8 cellular contexts compared by ENCODE assay signal in the genomic region with DNA sequence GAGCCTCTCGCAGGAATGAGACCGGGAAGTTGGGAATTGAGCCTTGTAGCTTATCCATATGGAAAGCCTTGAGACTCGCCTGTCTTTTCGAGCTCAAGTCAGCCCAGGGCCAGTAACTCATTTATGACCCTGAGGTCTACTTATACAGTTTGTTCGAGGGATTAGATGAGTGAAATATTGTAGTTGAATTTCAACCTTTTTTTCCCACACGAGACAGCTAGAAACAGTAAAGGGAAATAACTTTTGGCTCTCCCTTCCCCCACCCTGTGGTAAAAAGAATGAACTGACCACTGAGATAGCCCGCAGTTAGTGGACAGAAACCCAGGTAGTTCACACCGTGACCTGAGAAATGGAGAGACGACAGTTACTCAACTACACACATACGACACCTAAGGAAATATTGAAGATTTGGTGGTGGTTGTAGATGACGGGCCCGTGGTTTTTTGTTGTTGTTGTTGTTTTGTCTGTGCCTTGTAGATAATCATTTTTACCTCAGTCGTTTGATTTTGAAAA. TPM values are rescaled to one million over a fixed set of nuclear protein-coding genes. Genes with fewer than 3 reads are reported as not detected.
A peak's percentile ranks its signal among the peaks of the same experiment; 100 is the strongest.
DNase-seq lines count a peak whose midpoint lies in the region; ATAC-seq and TF ChIP-seq lines count a peak whose summit lies in the region.

No MANE protein-coding gene starts in this region.

- H3K9me3 Mint-ChIP-seq in activated B cell treated with CpG ODN at 0.5 μM for 24 hours: no peaks in the 10 kb centered on the region

- H3K27ac ChIP-seq in HCT116 (ENCODE audit: low read depth, low read length) (peak overlapping the region; percentile 97), foreskin keratinocyte (peak overlapping the region; percentile 92), sigmoid colon (peak overlapping the region; percentile 95 to 99 (median 98))

- TF ChIP-seq EP300 in sigmoid colon (IDR thresholded peaks at IDR 0.05): no peak

- intact Hi-C loops in HCT116 (cut with micrococcal nuclease): loop anchor here (1.0 kb wide), 1 partner anchor 110 kb away; the partner anchor contains the start of gene CTDSPL2
- intact Hi-C loops in activated B cell treated with CpG ODN at 0.5 μM for 24 hours (cut with micrococcal nuclease): loop anchor here (1.0 to 5.0 kb wide), 7 partner anchors 9 to 1050 kb away; partner anchors contain the start of genes B2M, BLOC1S6, CTDSPL2 and GOLM2
- intact Hi-C loops in sigmoid colon (cut with DNase I): loop anchor here (2.0 to 10.0 kb wide), 3 partner anchors 111 to 837 kb away; partner anchors contain the start of genes CTDSPL2 and GATM

- peaks cover 67% of the 10 kb centered on the region for H3K79me2 ChIP-seq in HCT116 (ENCODE audit: insufficient read depth, low read length)

- H3K4me3 Mint-ChIP-seq in activated B cell treated with CpG ODN at 0.5 μM for 24 hours: peak overlapping the region; percentile 92

- no peaks in the 10 kb centered on the region for H3K9me2 ChIP-seq in HCT116 (ENCODE audit: insufficient read depth)

- CTCF ChIA-PET in HCT116 (lab: Charles Lee) (interaction anchor here (1.3 to 2.5 kb wide), 3 partner anchors 8 to 110 kb away, joined by 3 to 8 read pairs (median 4); partner anchors contain the start of gene CTDSPL2), activated B cell treated with CpG ODN at 0.5 μM for 24 hours (lab: Charles Lee) (no interaction called here)

- H3K9ac ChIP-seq in HCT116 (ENCODE audit: low read length): peak overlapping the region; percentile 100

- TF ChIP-seq CTCF in HCT116 (IDR thresholded peaks at IDR 0.05 in 2 of 3, conservative IDR thresholded peaks at IDR 0.05 in 1 of 3; ENCODE audit: borderline replicate concordance in 1 of 3, insufficient read depth in 1 of 3, low read depth in 2 of 3, low read length in 2 of 3) (no peak), activated B cell treated with CpG ODN at 0.5 μM for 24 hours (IDR thresholded peaks at IDR 0.05) (no peak), foreskin keratinocyte (conservative IDR thresholded peaks at IDR 0.05) (no peak), sigmoid colon (IDR thresholded peaks at IDR 0.05) (no peak)

- POLR2A ChIA-PET in HCT116 (lab: Charles Lee): interaction anchor here (1.2 to 1.8 kb wide), 3 partner anchors 10 to 174 kb away, joined by 3 to 5 read pairs (median 3); partner anchors contain the start of genes B2M and CTDSPL2
- POLR2A ChIA-PET in activated B cell treated with CpG ODN at 0.5 μM for 24 hours (lab: Charles Lee): interaction anchor here (0.5 to 3.2 kb wide), 11 partner anchors 8 to 853 kb away, joined by 3 to 33 read pairs (median 7); partner anchors contain the start of genes B2M, CTDSPL2, GOLM2 and PATL2

- peaks cover 35% of the 10 kb centered on the region; the same call in 1 of the 2 replicates for H4K20me1 ChIP-seq in HCT116 (ENCODE audit: insufficient read depth)

- H3K27me3 Mint-ChIP-seq in activated B cell treated with CpG ODN at 0.5 μM for 24 hours: no peaks in the 10 kb centered on the region

- peaks cover 56% of the 10 kb centered on the region for H3K4me1 Mint-ChIP-seq in activated B cell treated with CpG ODN at 0.5 μM for 24 hours

- RAD21 ChIA-PET in HCT116 (lab: Charles Lee; ENCODE audit: low non-redundant PET in 1 of 2, low total read pairs in 2 of 2, uncharacterized antibody in 2 of 2, unreplicated experiment in 2 of 2): no interaction called here

- no peak for TF ChIP-seq RAD21 in HCT116 (IDR thresholded peaks at IDR 0.05; ENCODE audit: low read depth)

- TF ChIP-seq POLR2A in HCT116 (IDR thresholded peaks at IDR 0.05; ENCODE audit: borderline replicate concordance, extremely low read depth, insufficient read depth, insufficient read length) (no peak), sigmoid colon (IDR thresholded peaks at IDR 0.05) (no peak)

- in situ Hi-C loops in ACHN (cut with HindIII; ENCODE audit: low pct_ligation_motif_present, low pct_unique_long_range_greater_than_20kb, low sequenced_read_pairs): no loop called here

- BruUV-seq in HCT116 (replicated peaks; lab: Mats Ljungman, UMichigan): no TSS peak

- H3K4me3 ChIP-seq in HCT116 (replicated peaks in 1 of 2; ENCODE audit: low read depth in 1 of 2, low read length in 2 of 2) (peak overlapping the region; percentile 69 to 73), sigmoid colon (peak overlapping the region; percentile 80 to 100 (median 90))

- 4 to 9% methylated on average over 13 of the region's 13 CpGs for WGBS in sigmoid colon, 2 donors

- DNase-seq in ACHN (peak; percentile 66), HCT116 (ENCODE audit: low read depth, low spot score) (no peak), activated B cell treated with CpG ODN at 0.5 μM for 24 hours (no peak), foreskin keratinocyte (peak; percentile 13 to 43), sigmoid colon (no peak), NCI-H187 treated with DMSO at 0.1 percent for 48 hours (lab: John Stamatoyannopoulos, UW) (no peak), NOMO-1 treated with DMSO at 0.1 percent for 48 hours (lab: John Stamatoyannopoulos, UW; ENCODE audit: unreplicated experiment) (no peak)

- ATAC-seq in HCT116 (peak; percentile 13; the same call in 1 of the 2 replicates), activated B cell treated with CpG ODN at 0.5 μM for 24 hours (ENCODE audit: low read depth) (no peak), foreskin keratinocyte (no peak), GM19397 (IDR thresholded peaks at IDR 0.05; ENCODE audit: unreplicated experiment) (no peak)

- no peak overlapping the region for H2AFZ ChIP-seq in HCT116 (ENCODE audit: low read depth, low read length, poor library complexity, severe bottlenecking)

- no peaks in the 10 kb centered on the region for H3K27me3 ChIP-seq in HCT116 (ENCODE audit: insufficient read depth, low read length)
- H3K27me3 ChIP-seq in foreskin keratinocyte: no peaks in the 10 kb centered on the region
- H3K27me3 ChIP-seq in sigmoid colon: no peaks in the 10 kb centered on the region

- peak overlapping the region; percentile 93 for H3K27ac Mint-ChIP-seq in activated B cell treated with CpG ODN at 0.5 μM for 24 hours

- H3K4me1 ChIP-seq in HCT116 (ENCODE audit: control insufficient read depth in 1 of 2, insufficient read depth in 2 of 2, low read length in 2 of 2): peaks cover 9 to 32% of the 10 kb centered on the region in 2 experiments; a peak in 3 of 4 replicates
- H3K4me1 ChIP-seq in foreskin keratinocyte: peaks cover 24% of the 10 kb centered on the region
- H3K4me1 ChIP-seq in sigmoid colon: peaks cover 0 to 59% (median 53%) of the 10 kb centered on the region in 4 donors

- peaks cover 41% of the 10 kb centered on the region for H3K36me3 Mint-ChIP-seq in activated B cell treated with CpG ODN at 0.5 μM for 24 hours (ENCODE audit: low read depth)

- H3K9me3 ChIP-seq in HCT116 (ENCODE audit: control insufficient read depth in 1 of 2, insufficient read depth in 1 of 2, low read depth in 1 of 2, low read length in 2 of 2): no peaks in the 10 kb centered on the region
- no peaks in the 10 kb centered on the region for H3K9me3 ChIP-seq in sigmoid colon

- H3K4me2 ChIP-seq in HCT116 (ENCODE audit: low read length): peak overlapping the region; percentile 84

- peaks cover 4 to 33% of the 10 kb centered on the region in 2 experiments for H3K36me3 ChIP-seq in HCT116 (ENCODE audit: control insufficient read depth in 1 of 2, insufficient read depth in 2 of 2, low read length in 2 of 2)
- H3K36me3 ChIP-seq in sigmoid colon: peaks cover 0 to 22% (median 0%) of the 10 kb centered on the region in 4 donors

TF ChIP-seq in HCT116, 20 proteins besides CTCF, POLR2A, EP300 and RAD21 (continues in another document):
- TF ChIP-seq EGR1 (IDR thresholded peaks at IDR 0.05; ENCODE audit: low read depth): no peak
- TF ChIP-seq EZH2 (IDR thresholded peaks at IDR 0.05): no peak
- no peak for TF ChIP-seq SRF (IDR thresholded peaks at IDR 0.05; ENCODE audit: low read depth)
- no peak for TF ChIP-seq ZBTB33 (IDR thresholded peaks at IDR 0.05; ENCODE audit: extremely low read depth, insufficient replicate concordance, low read length)
- TF ChIP-seq, protein P1, sequence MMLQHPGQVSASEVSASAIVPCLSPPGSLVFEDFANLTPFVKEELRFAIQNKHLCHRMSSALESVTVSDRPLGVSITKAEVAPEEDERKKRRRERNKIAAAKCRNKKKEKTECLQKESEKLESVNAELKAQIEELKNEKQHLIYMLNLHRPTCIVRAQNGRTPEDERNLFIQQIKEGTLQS (IDR thresholded peaks at IDR 0.05): no peak
- no peak for TF ChIP-seq SP1 (IDR thresholded peaks at IDR 0.05; ENCODE audit: low read depth)
- no peak for TF ChIP-seq SIN3A (IDR thresholded peaks at IDR 0.05; ENCODE audit: low read depth)
- no peak for TF ChIP-seq CEBPB (IDR thresholded peaks at IDR 0.05; ENCODE audit: low read depth)
- no peak for TF ChIP-seq EZH2phosphoT487 (IDR thresholded peaks at IDR 0.05; ENCODE audit: borderline replicate concordance)
- TF ChIP-seq CBX3 (IDR thresholded peaks at IDR 0.05; ENCODE audit: low read depth): no peak
- TF ChIP-seq ELF1 (IDR thresholded peaks at IDR 0.05; ENCODE audit: borderline replicate concordance, low read depth): no peak
- TF ChIP-seq TCF7L2 (IDR thresholded peaks at IDR 0.05; ENCODE audit: borderline replicate concordance, extremely low read depth, insufficient read depth, insufficient read length): no peak
- no peak for TF ChIP-seq FOSL1 (IDR thresholded peaks at IDR 0.05; ENCODE audit: low read depth)
- TF ChIP-seq ZNF274 (IDR thresholded peaks at IDR 0.05; ENCODE audit: low read depth, low read length): no peak
- TF ChIP-seq POLR2AphosphoS5 (IDR thresholded peaks at IDR 0.05; ENCODE audit: low read depth, low read length): no peak

RNA-seq across cellular contexts. Expression of gene EIF3J, which starts 0.8 kb away (rescaled TPM):
- 68.6 TPM for total RNA-seq in HCT116 (2021; ENCODE audit: unreplicated experiment)
- 35.2 and 49.2 TPM in 2 replicates for polyA plus RNA-seq in HCT116 (2012)
- total RNA-seq in activated B cell treated with CpG ODN at 0.5 μM for 24 hours: 78.9 and 88.4 TPM in 2 replicates
- total RNA-seq in foreskin keratinocyte: 66.2 and 77.2 TPM in 2 replicates
- polyA plus RNA-seq in foreskin keratinocyte: 59.9 and 72.5 TPM in 2 replicates
- 10 to 100 TPM; 50.4 to 92.0 (median 56.7) TPM for total RNA-seq in sigmoid colon
- polyA plus RNA-seq in sigmoid colon: 10 to 100 TPM; 39.6 to 50.1 (median 44.2) TPM

Comparison
In these comparisons a context has a peak if more than half of its experiments do, and no peak if none do; other contexts are left out.
1. DNase-seq: peak in ACHN (single experiment) and foreskin keratinocyte (2 of 2); none in HCT116 (single experiment), activated B cell treated with CpG ODN at 0.5 μM for 24 hours (single experiment), sigmoid colon (single experiment), NCI-H187 treated with DMSO at 0.1 percent for 48 hours (single experiment) and NOMO-1 treated with DMSO at 0.1 percent for 48 hours (single experiment).
2. Peak in every context shown above with its lines, with median percentiles within 50 percentile points of each other: H3K27ac ChIP-seq.